In genomic region chr12:21459474-21459873, GRCh38 we compare ENCODE assay signal across 24 cellular contexts.
"Had no signal": no experiment of that assay in that cellular context is flagged by ENCODE, and none has a peak within 500 bp of the region (broad histone marks: within the 10 kb centered on the region; RNA-seq: fewer than 3 reads in every experiment).

No MANE protein-coding gene starts in this region.

- DNase-seq: activated CD4-positive, alpha-beta memory T cell treated with anti-CD3 and anti-CD28 coated beads, Interleukin-2, amount 10 ng/mL, durations not matched to agents 7 days and 5 days; activated CD4-positive, alpha-beta T cell treated with anti-CD3 and anti-CD28 coated beads, Interleukin-2, amount 50 U/mL, for 1 hour; activated gamma-delta T cell treated with Interleukin-2 at 50 U/mL for 16 hours; activated naive CD4-positive, alpha-beta T cell treated with anti-CD3 and anti-CD28 coated beads, Interleukin-2, amount 10 ng/mL, durations not matched to agents 7 days and 5 days; activated naive CD8-positive, alpha-beta T cell treated with anti-CD3 and anti-CD28 coated beads for 36 hours; activated T-cell treated with anti-CD3 and anti-CD28 coated beads, Interleukin-2, amount 50 U/mL, for 72 hours; adrenal gland; MM.1S; NCI-H1105; NCI-H1436; NCI-H187 treated with DMSO at 0.1 percent for 48 hours; NCI-H2081 treated with DMSO at 0.1 percent for 48 hours; NCI-H345; NCI-H510A; NCI-H526 treated with DMSO at 0.1 percent for 48 hours; Peyer's patch; SHP77; T-helper 1 cell had no signal

- H3K27ac ChIP-seq: adrenal gland, ascending aorta, Peyer's patch, SJSA1 had no signal

- H3K4me3 ChIP-seq: adrenal gland, ascending aorta, Peyer's patch, SJSA1 had no signal

- H3K27me3 ChIP-seq: adrenal gland, ascending aorta, Peyer's patch, SJSA1 had no signal

- H3K27me3 Mint-ChIP-seq: activated CD4-positive, alpha-beta memory T cell treated with anti-CD3 and anti-CD28 coated beads, Interleukin-2, amount 10 ng/mL, durations not matched to agents 7 days and 5 days; activated naive CD4-positive, alpha-beta T cell treated with anti-CD3 and anti-CD28 coated beads, Interleukin-2, amount 10 ng/mL, durations not matched to agents 7 days and 5 days; activated naive CD8-positive, alpha-beta T cell treated with anti-CD3 and anti-CD28 coated beads for 36 hours; brain had no signal

- H3K4me1 Mint-ChIP-seq: brain had no signal

- H3K27ac Mint-ChIP-seq: activated CD4-positive, alpha-beta memory T cell treated with anti-CD3 and anti-CD28 coated beads, Interleukin-2, amount 10 ng/mL, durations not matched to agents 7 days and 5 days; activated naive CD4-positive, alpha-beta T cell treated with anti-CD3 and anti-CD28 coated beads, Interleukin-2, amount 10 ng/mL, durations not matched to agents 7 days and 5 days; activated naive CD8-positive, alpha-beta T cell treated with anti-CD3 and anti-CD28 coated beads for 36 hours; activated T-cell treated with anti-CD3 and anti-CD28 coated beads, Interleukin-2, amount 50 U/mL, for 72 hours; activated T-helper 2 cell treated with anti-CD3 and anti-CD28 coated beads, Interferon-gamma antibody, Interleukin-2, Interleukin-4, amounts not matched to agents 10 μg/mL and 5 μg/mL and 100 μg/mL, durations not matched to agents 14 hours and 24 hours and 36 hours; brain; T-helper 2 cell treated with Interferon-gamma antibody and Interleukin-4, amounts not matched to agents 5 μg/mL and 100 μg/mL, for 36 hours had no signal

- H3K4me3 Mint-ChIP-seq: activated CD4-positive, alpha-beta memory T cell treated with anti-CD3 and anti-CD28 coated beads, Interleukin-2, amount 10 ng/mL, durations not matched to agents 7 days and 5 days; activated naive CD4-positive, alpha-beta T cell treated with anti-CD3 and anti-CD28 coated beads, Interleukin-2, amount 10 ng/mL, durations not matched to agents 7 days and 5 days; activated naive CD8-positive, alpha-beta T cell treated with anti-CD3 and anti-CD28 coated beads for 36 hours; activated T-cell treated with anti-CD3 and anti-CD28 coated beads, Interleukin-2, amount 50 U/mL, for 72 hours; brain; T-helper 2 cell treated with Interferon-gamma antibody and Interleukin-4, amounts not matched to agents 5 μg/mL and 100 μg/mL, for 36 hours had no signal

- H3K9me3 Mint-ChIP-seq: activated CD4-positive, alpha-beta memory T cell treated with anti-CD3 and anti-CD28 coated beads, Interleukin-2, amount 10 ng/mL, durations not matched to agents 7 days and 5 days; activated naive CD4-positive, alpha-beta T cell treated with anti-CD3 and anti-CD28 coated beads, Interleukin-2, amount 10 ng/mL, durations not matched to agents 7 days and 5 days; activated T-cell treated with anti-CD3 and anti-CD28 coated beads, Interleukin-2, amount 50 U/mL, for 72 hours; activated T-helper 2 cell treated with anti-CD3 and anti-CD28 coated beads, Interferon-gamma antibody, Interleukin-2, Interleukin-4, amounts not matched to agents 10 μg/mL and 5 μg/mL and 100 μg/mL, durations not matched to agents 14 hours and 24 hours and 36 hours; T-helper 2 cell treated with Interferon-gamma antibody and Interleukin-4, amounts not matched to agents 5 μg/mL and 100 μg/mL, for 36 hours had no signal

- H3K4me1 ChIP-seq: adrenal gland, ascending aorta, Peyer's patch, SJSA1 had no signal

- ATAC-seq: activated CD4-positive, CD25-positive, alpha-beta regulatory T cell treated with anti-CD3 and anti-CD28 coated beads, Interleukin-2, amount 50 U/mL, for 24 hours; activated T-cell treated with anti-CD3 and anti-CD28 coated beads, Interleukin-2, amount 50 U/mL, for 72 hours had no signal

- H3K9me3 ChIP-seq: adrenal gland, ascending aorta, Peyer's patch, SJSA1 had no signal
